In the genomic region with DNA sequence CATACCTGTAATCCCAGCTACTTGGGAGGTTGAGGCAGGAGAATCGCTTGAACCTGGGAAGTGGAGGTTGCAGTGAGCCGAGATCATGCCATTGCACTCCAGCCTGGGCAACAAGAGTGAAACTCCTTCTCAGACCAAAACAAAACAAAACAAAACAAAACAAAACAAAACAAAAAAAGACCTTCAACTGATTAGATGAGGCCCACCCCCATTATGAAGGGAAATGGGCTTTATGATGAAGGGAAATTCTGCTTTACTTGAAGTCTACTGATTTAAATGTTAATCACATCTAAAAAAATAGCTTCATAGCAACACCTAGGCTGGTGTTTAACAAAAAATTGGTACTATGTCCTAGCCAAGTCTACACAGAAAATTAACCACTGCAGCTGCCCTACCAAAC, we compare ENCODE assay signal across 5 cellular contexts. TPM values are rescaled to one million over a fixed set of nuclear protein-coding genes. Genes with fewer than 3 reads are reported as not detected.
"Had no signal": no experiment of that assay in that cellular context is flagged by ENCODE, and none has a peak within 500 bp of the region (broad histone marks: within the 10 kb centered on the region; RNA-seq: fewer than 3 reads in every experiment).

No MANE protein-coding gene starts in this region.

RNA-seq across cellular contexts. Expression of a gene that starts 25.2 kb away (rescaled TPM):
- total RNA-seq: activated naive CD4-positive, alpha-beta T cell treated with anti-CD3 and anti-CD28 coated beads for 36 hours; activated naive CD4-positive, alpha-beta T cell treated with anti-CD3 and anti-CD28 coated beads, Interleukin-2, amount 50 U/mL, for 72 hours; activated naive CD8-positive, alpha-beta T cell treated with anti-CD3 and anti-CD28 coated beads for 36 hours; activated T-helper 2 cell treated with anti-CD3 and anti-CD28 coated beads, Interferon-gamma antibody, Interleukin-2, Interleukin-4, amounts not matched to agents 10 μg/mL and 5 μg/mL and 100 μg/mL, durations not matched to agents 14 hours and 24 hours and 36 hours had no signal
- polyA plus RNA-seq: aorta had no signal
